1 cellular context compared by ENCODE assay signal in the genomic region with DNA sequence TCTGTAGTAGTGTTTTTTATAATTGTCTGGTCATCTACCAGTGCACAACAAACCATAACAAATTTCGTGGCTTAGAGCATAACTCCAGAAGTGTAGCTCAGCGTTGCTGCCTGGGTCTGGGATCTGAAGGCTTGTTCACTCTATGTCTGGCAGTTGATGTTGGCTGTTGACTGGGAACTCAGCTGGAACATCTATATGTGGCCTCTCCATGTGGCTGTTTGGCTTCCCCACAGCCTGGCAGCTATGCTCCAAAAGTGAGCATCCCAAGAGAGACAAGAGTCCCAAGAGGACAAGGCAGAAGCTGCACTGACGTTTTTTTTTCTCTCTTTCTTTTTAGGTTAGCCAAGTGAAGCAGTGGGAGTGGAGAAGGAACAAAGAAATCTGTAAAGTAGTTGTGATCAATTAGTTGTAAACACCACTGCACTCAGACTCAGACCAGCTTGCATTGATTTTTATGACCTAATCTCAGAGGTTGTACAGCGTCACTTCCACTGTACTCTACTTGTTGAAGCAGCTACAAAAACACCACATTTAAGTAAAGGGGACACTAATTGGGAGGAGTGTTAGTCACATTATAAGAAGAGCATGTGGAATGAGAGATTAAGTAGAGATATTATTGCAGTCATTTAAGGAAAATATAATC.
TF ChIP-seq lines count a peak whose summit lies in the region.

No MANE protein-coding gene starts in this region.

TF ChIP-seq in GM23338, 12 proteins besides CTCF, POLR2A, EP300 and RAD21 (continued from another document):
- TF ChIP-seq ZNF462 (CRISPR knock-in tag; IDR thresholded peaks at IDR 0.05): no peak
- TF ChIP-seq NANOG (IDR thresholded peaks at IDR 0.05; ENCODE audit: borderline replicate concordance): no peak
- no peak for TF ChIP-seq POLR2AphosphoS5 (IDR thresholded peaks at IDR 0.05; ENCODE audit: low read depth)
- TF ChIP-seq EZH2phosphoT487 (IDR thresholded peaks at IDR 0.05; ENCODE audit: unreplicated experiment): no peak
- no peak for TF ChIP-seq ZNF331 (CRISPR knock-in tag; IDR thresholded peaks at IDR 0.05; ENCODE audit: low read depth)
